11 cellular contexts compared by ENCODE assay signal in the genomic region with DNA sequence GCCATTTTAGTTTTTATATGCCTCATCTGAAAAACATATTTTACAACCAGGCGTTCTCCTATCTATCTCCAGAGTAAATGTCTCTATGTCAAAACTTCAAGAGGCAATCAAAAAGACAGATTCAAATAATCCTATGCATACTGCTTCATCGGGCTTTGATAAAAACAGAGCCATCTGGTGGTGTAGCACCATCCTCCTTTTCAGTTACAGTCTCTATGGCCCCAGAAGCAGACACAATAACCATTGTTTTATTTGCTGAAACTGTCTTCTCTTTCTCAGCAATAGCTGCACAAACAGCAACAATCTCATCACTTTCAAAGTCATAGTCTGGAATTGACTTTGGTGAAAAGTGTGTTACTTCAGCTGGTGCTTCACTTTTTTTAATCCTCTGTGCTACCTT. TPM values are rescaled to one million over a fixed set of nuclear protein-coding genes. Genes with fewer than 3 reads are reported as not detected.
A peak's percentile ranks its signal among the peaks of the same experiment; 100 is the strongest.
DNase-seq lines count a peak whose midpoint lies in the region; ATAC-seq, FAIRE-seq and TF ChIP-seq lines count a peak whose summit lies in the region.
"Had no signal": no experiment of that assay in that cellular context is flagged by ENCODE, and none has a peak within 500 bp of the region (broad histone marks: within the 10 kb centered on the region; RNA-seq: fewer than 3 reads in every experiment).

No MANE protein-coding gene starts in this region.

- no peaks in the 10 kb centered on the region for H3K9me1 ChIP-seq in endothelial cell of umbilical vein (replicated peaks; ENCODE audit: control insufficient read depth, extremely low read depth, insufficient read depth, low read length)

- peak; percentile 33; the same call in 1 of the 2 replicates for ATAC-seq in PC-3
- ATAC-seq in stimulated activated naive CD8-positive, alpha-beta T cell treated with anti-CD3 and anti-CD28 coated beads, Interleukin-15, Interleukin-2, amounts not matched to agents 100 U/mL and 50 U/mL, for 24 hours, result peak; percentile 28
- no peak for ATAC-seq in GM21576 (IDR thresholded peaks at IDR 0.05; ENCODE audit: unreplicated experiment)
- ATAC-seq in HG02623 (IDR thresholded peaks at IDR 0.05; ENCODE audit: unreplicated experiment), result no peak

- H3K4me3 ChIP-seq in PC-3 (ENCODE audit: low read length), result no peak overlapping the region
- H3K4me3 ChIP-seq in endothelial cell of umbilical vein (replicated peaks in 1 of 3; ENCODE audit: insufficient read depth in 1 of 3, low read depth in 1 of 3, low read length in 3 of 3), result no peak overlapping the region
- H3K4me3 ChIP-seq: BLaER1 had no signal

- no peaks in the 10 kb centered on the region for H3K79me2 ChIP-seq in PC-3 (ENCODE audit: low read length)
- no peaks in the 10 kb centered on the region for H3K79me2 ChIP-seq in endothelial cell of umbilical vein (ENCODE audit: control insufficient read depth, insufficient read depth, low read length)

- H3K27ac ChIP-seq in PC-3 (ENCODE audit: low read length) (no peak overlapping the region), endothelial cell of umbilical vein (ENCODE audit: insufficient read depth, low read depth, low read length) (no peak overlapping the region)
- H3K27ac ChIP-seq: BLaER1 had no signal

- CTCF ChIA-PET in PC-3 (lab: Charles Lee), result interaction anchor here (0.6 kb wide), 1 partner anchor 819 kb away, joined by 3 read pairs; no protein-coding TSS in a partner anchor
- CTCF ChIA-PET in endothelial cell of umbilical vein (lab: Charles Lee), result interaction anchor here (0.9 to 2.4 kb wide), 3 partner anchors 19 to 1008 kb away, joined by 3 to 12 read pairs (median 4); no protein-coding TSS in a partner anchor

- no peaks in the 10 kb centered on the region for H3K9me3 ChIP-seq in PC-3 (ENCODE audit: low read length)
- no peaks in the 10 kb centered on the region for H3K9me3 ChIP-seq in endothelial cell of umbilical vein (replicated peaks; ENCODE audit: control insufficient read depth, insufficient read depth, low read length)

- peak; percentile 81 for TF ChIP-seq CTCF in PC-3 (conservative IDR thresholded peaks at IDR 0.05; ENCODE audit: low read depth, low read length)
- TF ChIP-seq CTCF in endothelial cell of umbilical vein (IDR thresholded peaks at IDR 0.05; ENCODE audit: extremely low read depth in 1 of 2, insufficient read depth in 1 of 2, low read depth in 1 of 2, low read length in 2 of 2), result peak in 1 of 2 donors; percentile 19

- peak; percentile 4 for DNase-seq in SIG-M5 treated with dmso at 0.1 percent for 504 hours (lab: John Stamatoyannopoulos, UW; ENCODE audit: unreplicated experiment)
- DNase-seq in SIG-M5 (lab: John Stamatoyannopoulos, UW), result no peak
- peak; percentile 62 for DNase-seq in PC-3
- DNase-seq in endothelial cell of umbilical vein (ENCODE audit: low read depth, low spot score), result peak; percentile 45
- no peak for DNase-seq in stimulated activated naive CD8-positive, alpha-beta T cell treated with anti-CD3 and anti-CD28 coated beads, Interleukin-15, Interleukin-2, amounts not matched to agents 100 U/mL and 50 U/mL, for 24 hours
- DNase-seq in NCI-H1092 (lab: John Stamatoyannopoulos, UW), result no peak
- DNase-seq: activated T-cell treated with anti-CD3 and anti-CD28 coated beads for 4 hours, NCI-H1436 had no signal

- H3K4me2 ChIP-seq in PC-3 (ENCODE audit: low read length), result no peak overlapping the region
- no peak overlapping the region for H3K4me2 ChIP-seq in endothelial cell of umbilical vein (ENCODE audit: insufficient read depth, low read length)
- H3K4me2 ChIP-seq: BLaER1 had no signal

- TF ChIP-seq POLR2A in endothelial cell of umbilical vein (IDR thresholded peaks at IDR 0.05; ENCODE audit: low read depth, low read length), result no peak

- peak; percentile 48 for FAIRE-seq in endothelial cell of umbilical vein (lab: Jason Lieb, UNC)

- no peaks in the 10 kb centered on the region for H3F3A ChIP-seq in PC-3 (ENCODE audit: low read length, unreplicated experiment)

- H3K36me3 ChIP-seq in PC-3 (ENCODE audit: low read depth, low read length) (no peaks in the 10 kb centered on the region), endothelial cell of umbilical vein (ENCODE audit: control insufficient read depth in 2 of 2, extremely low read depth in 1 of 2, insufficient read depth in 2 of 2, low read length in 2 of 2) (peaks cover 0 to 2% of the 10 kb centered on the region in 2 experiments)

- H2AFZ ChIP-seq in PC-3 (ENCODE audit: low read length), result no peak overlapping the region
- no peak overlapping the region for H2AFZ ChIP-seq in endothelial cell of umbilical vein (ENCODE audit: low read depth, low read length)

- no peaks in the 10 kb centered on the region for H3K9me2 ChIP-seq in PC-3 (replicated peaks; ENCODE audit: low read length)

- H3K4me1 ChIP-seq in PC-3 (ENCODE audit: insufficient read depth, low read length) (peaks cover 22% of the 10 kb centered on the region), endothelial cell of umbilical vein (ENCODE audit: control insufficient read depth, extremely low read depth, insufficient read depth, low read length) (peaks cover 7% of the 10 kb centered on the region)
- H3K4me1 ChIP-seq: BLaER1 had no signal

- H4K20me1 ChIP-seq in PC-3 (ENCODE audit: low read length), result no peaks in the 10 kb centered on the region
- no peaks in the 10 kb centered on the region for H4K20me1 ChIP-seq in endothelial cell of umbilical vein (replicated peaks; ENCODE audit: control insufficient read depth, extremely low read depth, insufficient read depth, low read length)
- H4K20me1 ChIP-seq: BLaER1 had no signal

- BruUV-seq in PC-3 (replicated peaks; lab: Mats Ljungman, UMichigan), result no TSS peak
- no TSS peak for BruUV-seq in endothelial cell of umbilical vein (replicated peaks; lab: Mats Ljungman, UMichigan)

- POLR2A ChIA-PET in PC-3 (lab: Charles Lee; ENCODE audit: unreplicated experiment) (no interaction called here), endothelial cell of umbilical vein (lab: Charles Lee) (no interaction called here)

- intact Hi-C loops in PC-3 (cut with micrococcal nuclease) (no loop called here), endothelial cell of umbilical vein (cut with micrococcal nuclease) (no loop called here)

- H3K27me3 ChIP-seq in PC-3 (ENCODE audit: low read length), result no peaks in the 10 kb centered on the region
- H3K27me3 ChIP-seq in endothelial cell of umbilical vein (ENCODE audit: control insufficient read depth in 2 of 2, insufficient read depth in 2 of 2, low read length in 2 of 2), result no peaks in the 10 kb centered on the region
- H3K27me3 ChIP-seq: BLaER1 had no signal

- H3K9ac ChIP-seq in PC-3 (ENCODE audit: low read length) (no peak overlapping the region), endothelial cell of umbilical vein (replicated peaks; ENCODE audit: extremely low read depth, insufficient read depth, low read length) (no peak overlapping the region)
- H3K9ac ChIP-seq: BLaER1 had no signal

- dilution Hi-C loops in endothelial cell of umbilical vein (cut with MboI; ENCODE audit: extremely low pct_ligation_motif_present, low sequenced_read_pairs), result no loop called here

TF ChIP-seq in endothelial cell of umbilical vein, 7 proteins besides CTCF, POLR2A, EP300 and RAD21:
- no peak for TF ChIP-seq MYC (IDR thresholded peaks at IDR 0.05; ENCODE audit: low read depth, low read length)
- no peak for TF ChIP-seq FOS (IDR thresholded peaks at IDR 0.05; ENCODE audit: borderline replicate concordance, insufficient read depth, low read length)
- no peak for TF ChIP-seq EZH2 (IDR thresholded peaks at IDR 0.05; ENCODE audit: borderline replicate concordance, low read depth, low read length, severe bottlenecking)
- no peak for TF ChIP-seq GATA2 (IDR thresholded peaks at IDR 0.05; ENCODE audit: insufficient read depth, insufficient read length, low read depth, low read length)
- TF ChIP-seq POLR2AphosphoS5 (IDR thresholded peaks at IDR 0.05; ENCODE audit: insufficient read depth, low read depth, low read length), result no peak
- TF ChIP-seq JUN (IDR thresholded peaks at IDR 0.05; ENCODE audit: borderline replicate concordance, insufficient read depth, insufficient read length, low read depth), result no peak
- TF ChIP-seq, protein P1, sequence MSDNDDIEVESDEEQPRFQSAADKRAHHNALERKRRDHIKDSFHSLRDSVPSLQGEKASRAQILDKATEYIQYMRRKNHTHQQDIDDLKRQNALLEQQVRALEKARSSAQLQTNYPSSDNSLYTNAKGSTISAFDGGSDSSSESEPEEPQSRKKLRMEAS (IDR thresholded peaks at IDR 0.05; ENCODE audit: insufficient read depth, insufficient read length), result no peak

RNA-seq across cellular contexts. Expression of a gene that starts 36.3 kb away (rescaled TPM):
- total RNA-seq in PC-3 (2014; rRNA removed) (48.5 and 49.5 TPM in 2 replicates), endothelial cell of umbilical vein (22.5 and 23.6 TPM in 2 replicates)
- 35.9 and 37.4 TPM in 2 replicates for polyA plus RNA-seq in endothelial cell of umbilical vein
- polyA plus RNA-seq in endothelial cell of umbilical vein (2011; cell fraction: cytosol; rRNA removed), result 15.6 and 34.0 TPM in 2 replicates
- 16.1 and 18.9 TPM in 2 replicates for polyA plus RNA-seq in endothelial cell of umbilical vein (2011; cell fraction: nucleus; rRNA removed)
- polyA plus RNA-seq in endothelial cell of umbilical vein (2012), result 14.7 and 21.5 TPM in 2 replicates
- 14.1 and 17.7 TPM in 2 replicates for polyA minus RNA-seq in endothelial cell of umbilical vein
- 3.5 TPM for polyA minus RNA-seq in endothelial cell of umbilical vein (2011; cell fraction: cytosol; rRNA and poly(A)+ RNA removed)
- 23.7 and 42.1 TPM in 2 replicates for polyA minus RNA-seq in endothelial cell of umbilical vein (2011; cell fraction: nucleus; rRNA and poly(A)+ RNA removed)

RNA-seq across cellular contexts. Expression of a gene that starts 39.8 kb away (rescaled TPM):
- 9.0 and 11.6 TPM in 2 replicates for total RNA-seq in PC-3 (2014; rRNA removed)
- total RNA-seq in endothelial cell of umbilical vein, result 11.7 and 14.2 TPM in 2 replicates
- 1.4 and 2.2 TPM in 2 replicates for polyA plus RNA-seq in endothelial cell of umbilical vein
- polyA plus RNA-seq in endothelial cell of umbilical vein (2011; cell fraction: cytosol; rRNA removed), result 3.4 and 3.6 TPM in 2 replicates
- 8.6 and 9.5 TPM in 2 replicates for polyA plus RNA-seq in endothelial cell of umbilical vein (2011; cell fraction: nucleus; rRNA removed)
- polyA plus RNA-seq in endothelial cell of umbilical vein (2012), result 9.5 and 12.2 TPM in 2 replicates
- polyA minus RNA-seq in endothelial cell of umbilical vein, result 3.6 and 4.6 TPM in 2 replicates
- 12.0 TPM for polyA minus RNA-seq in endothelial cell of umbilical vein (2011; cell fraction: cytosol; rRNA and poly(A)+ RNA removed)
- 4.8 and 8.8 TPM in 2 replicates for polyA minus RNA-seq in endothelial cell of umbilical vein (2011; cell fraction: nucleus; rRNA and poly(A)+ RNA removed)

Comparison
In these comparisons a context has a peak if more than half of its experiments do, and no peak if none do; other contexts are left out.
1. DNase-seq: peak in SIG-M5 treated with dmso at 0.1 percent for 504 hours (single experiment), PC-3 (single experiment) and endothelial cell of umbilical vein (single experiment); none in SIG-M5 (single experiment), stimulated activated naive CD8-positive, alpha-beta T cell treated with anti-CD3 and anti-CD28 coated beads, Interleukin-15, Interleukin-2, amounts not matched to agents 100 U/mL and 50 U/mL, for 24 hours (single experiment) and NCI-H1092 (single experiment).
2. ATAC-seq: peak in PC-3 (single experiment) and stimulated activated naive CD8-positive, alpha-beta T cell treated with anti-CD3 and anti-CD28 coated beads, Interleukin-15, Interleukin-2, amounts not matched to agents 100 U/mL and 50 U/mL, for 24 hours (single experiment); none in GM21576 (single experiment) and HG02623 (single experiment).